In the genomic region with DNA sequence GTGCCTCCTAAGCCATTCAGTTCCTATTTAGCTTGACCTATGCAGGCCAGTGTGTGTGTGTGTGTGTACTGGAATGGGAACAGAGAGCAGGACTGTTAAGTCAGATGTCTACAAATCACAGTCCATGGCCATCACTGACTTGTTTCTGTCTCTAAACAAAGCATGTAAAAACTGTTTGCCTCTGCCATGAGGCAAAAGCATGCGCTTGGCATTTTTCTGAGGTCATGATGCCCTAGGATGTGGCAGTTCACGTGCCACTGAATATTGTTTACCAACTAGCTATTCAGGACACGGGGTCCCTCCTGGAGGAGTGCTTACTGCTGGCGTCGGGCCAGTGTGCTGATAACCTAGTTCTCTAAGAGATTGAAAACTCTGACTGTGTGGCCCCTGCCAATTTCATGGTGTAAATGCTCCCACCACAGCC, we compare ENCODE assay signal across 15 cellular contexts. TPM values are rescaled to one million over a fixed set of nuclear protein-coding genes. Genes with fewer than 3 reads are reported as not detected.
DNase-seq lines count a peak whose midpoint lies in the region; ATAC-seq and TF ChIP-seq lines count a peak whose summit lies in the region.
"Had no signal": no experiment of that assay in that cellular context is flagged by ENCODE, and none has a peak within 500 bp of the region (broad histone marks: within the 10 kb centered on the region; RNA-seq: fewer than 3 reads in every experiment).

No MANE protein-coding gene starts in this region.

- no peak for TF ChIP-seq CTCF in Panc1 (IDR thresholded peaks at IDR 0.05)
- TF ChIP-seq CTCF in suprapubic skin (IDR thresholded peaks at IDR 0.05), result no peak

- no peak for TF ChIP-seq EP300 in suprapubic skin (IDR thresholded peaks at IDR 0.05)

- H3K36me3 ChIP-seq in Panc1 (ENCODE audit: control insufficient read depth, insufficient read depth, low read length) (no peaks in the 10 kb centered on the region), subcutaneous abdominal adipose tissue (ENCODE audit: control insufficient read depth in 5 of 5, insufficient read depth in 5 of 5, low read length in 5 of 5) (no peaks in the 10 kb centered on the region), suprapubic skin (no peaks in the 10 kb centered on the region)
- H3K36me3 ChIP-seq: neutrophil had no signal

- H3K4me1 ChIP-seq in Panc1 (ENCODE audit: control insufficient read depth, insufficient read depth, low read length) (peaks cover 25% of the 10 kb centered on the region), subcutaneous abdominal adipose tissue (ENCODE audit: control insufficient read depth in 5 of 5, insufficient read depth in 5 of 5, low read length in 5 of 5) (peaks cover 6 to 48% (median 41%) of the 10 kb centered on the region in 5 donors), suprapubic skin (peaks cover 10% of the 10 kb centered on the region)

- in situ Hi-C loops in Panc1 (cut with HindIII; ENCODE audit: low pct_unique_long_range_greater_than_20kb, low sequenced_read_pairs), result no loop called here

- CTCF ChIA-PET in Panc1 (lab: Charles Lee) (interaction anchor here (0.5 kb wide), 1 partner anchor 404 kb away, joined by 4 read pairs; no protein-coding TSS in a partner anchor), HEK293T (lab: Yijun Ruan, JAX) (interaction anchor here (0.6 kb wide), 1 partner anchor 508 kb away, joined by 3 read pairs; no protein-coding TSS in a partner anchor)

- ATAC-seq in Panc1, result peak; percentile 23; the same call in 1 of the 2 replicates
- peak; percentile 47 for ATAC-seq in left ventricle myocardium superior
- ATAC-seq: CD8-positive, alpha-beta T cell had no signal

- DNase-seq in NCI-H345 (lab: John Stamatoyannopoulos, UW) (peak; percentile 53), NCI-H345 treated with DMSO at 0.1 percent for 48 hours (lab: John Stamatoyannopoulos, UW; ENCODE audit: unreplicated experiment) (no peak), Panc1 (ENCODE audit: low read depth, low spot score) (no peak), left ventricle myocardium superior (peak; percentile 48), HEK293T (ENCODE audit: extremely low spot score) (no peak), SHP77 treated with DMSO at 0.1 percent for 48 hours (lab: John Stamatoyannopoulos, UW) (no peak), suprapubic skin (ENCODE audit: low spot score in 2 of 2) (no peak)
- DNase-seq: anterior cingulate cortex, H9, islet precursor cell, NCI-H1105 treated with DMSO at 0.1 percent for 48 hours, NCI-H446 had no signal

- BruUV-seq in Panc1 (replicated peaks; lab: Mats Ljungman, UMichigan), result no TSS peak

- 72% methylated on average over 5 of the region's 5 CpGs for WGBS in suprapubic skin

- H3K4me3 ChIP-seq in Panc1 (ENCODE audit: low read depth in 2 of 2, low read length in 2 of 2) (no peak overlapping the region), subcutaneous abdominal adipose tissue (ENCODE audit: low read depth in 1 of 5, low read length in 5 of 5) (no peak overlapping the region), suprapubic skin (no peak overlapping the region)

- no peaks in the 10 kb centered on the region for H3K27me3 ChIP-seq in Panc1 (ENCODE audit: control insufficient read depth, insufficient read depth, low read length)
- no peaks in the 10 kb centered on the region for H3K27me3 ChIP-seq in subcutaneous abdominal adipose tissue (ENCODE audit: control insufficient read depth in 5 of 5, insufficient read depth in 4 of 5, low read length in 5 of 5)
- H3K27me3 ChIP-seq in suprapubic skin, result no peaks in the 10 kb centered on the region
- H3K27me3 ChIP-seq: neutrophil had no signal

- no peak overlapping the region for H3K9ac ChIP-seq in subcutaneous abdominal adipose tissue (ENCODE audit: low read length in 5 of 5)

- intact Hi-C loops in Panc1 (cut with micrococcal nuclease; ENCODE audit: unreplicated experiment) (no loop called here), left ventricle myocardium superior (cut with micrococcal nuclease) (no loop called here)

- peak overlapping the region; percentile 35; the same call in 1 of the 2 replicates for H3K27ac ChIP-seq in Panc1 (ENCODE audit: low read length)
- H3K27ac ChIP-seq in subcutaneous abdominal adipose tissue (ENCODE audit: low read depth, low read length), result peak overlapping the region; percentile 75
- no peak overlapping the region for H3K27ac ChIP-seq in suprapubic skin
- H3K27ac ChIP-seq: neutrophil had no signal

- H3K9me3 ChIP-seq in Panc1 (ENCODE audit: control insufficient read depth, insufficient read depth, low read depth, low read length) (no peaks in the 10 kb centered on the region), subcutaneous abdominal adipose tissue (ENCODE audit: control insufficient read depth in 5 of 5, low read length in 5 of 5) (no peaks in the 10 kb centered on the region), suprapubic skin (no peaks in the 10 kb centered on the region)
- H3K9me3 ChIP-seq: neutrophil had no signal

- TF ChIP-seq POLR2A in suprapubic skin (IDR thresholded peaks at IDR 0.05), result no peak

- POLR2A ChIA-PET in Panc1 (lab: Charles Lee), result interaction anchor here (0.7 kb wide), 1 partner anchor 251 kb away, joined by 3 read pairs; no protein-coding TSS in a partner anchor
- POLR2A ChIA-PET in HEK293T (lab: Yijun Ruan, JAX), result no interaction called here

TF ChIP-seq in HEK293T, 16 proteins besides CTCF, POLR2A, EP300 and RAD21:
- no peak for TF ChIP-seq LEF1 (IDR thresholded peaks at IDR 0.05; ENCODE audit: borderline replicate concordance)
- TF ChIP-seq FOXM1 (IDR thresholded peaks at IDR 0.05; ENCODE audit: borderline replicate concordance), result no peak
- TF ChIP-seq ARNT (IDR thresholded peaks at IDR 0.05), result no peak
- no peak for TF ChIP-seq ZNF384 (IDR thresholded peaks at IDR 0.05)
- no peak for TF ChIP-seq SP1 (IDR thresholded peaks at IDR 0.05)
- no peak for TF ChIP-seq CTBP1 (IDR thresholded peaks at IDR 0.05; ENCODE audit: borderline replicate concordance)
- no peak for TF ChIP-seq L3MBTL2 (conservative IDR thresholded peaks at IDR 0.05)
- no peak for TF ChIP-seq TARDBP (IDR thresholded peaks at IDR 0.05)
- no peak for TF ChIP-seq NFRKB (IDR thresholded peaks at IDR 0.05)
- no peak for TF ChIP-seq SUZ12 (IDR thresholded peaks at IDR 0.05)
- TF ChIP-seq HDGF (IDR thresholded peaks at IDR 0.05; ENCODE audit: borderline replicate concordance), result no peak
- TF ChIP-seq ELF4 (IDR thresholded peaks at IDR 0.05), result no peak
- TF ChIP-seq BHLHE40 (IDR thresholded peaks at IDR 0.05; ENCODE audit: borderline replicate concordance), result no peak
- TF ChIP-seq, protein P1, sequence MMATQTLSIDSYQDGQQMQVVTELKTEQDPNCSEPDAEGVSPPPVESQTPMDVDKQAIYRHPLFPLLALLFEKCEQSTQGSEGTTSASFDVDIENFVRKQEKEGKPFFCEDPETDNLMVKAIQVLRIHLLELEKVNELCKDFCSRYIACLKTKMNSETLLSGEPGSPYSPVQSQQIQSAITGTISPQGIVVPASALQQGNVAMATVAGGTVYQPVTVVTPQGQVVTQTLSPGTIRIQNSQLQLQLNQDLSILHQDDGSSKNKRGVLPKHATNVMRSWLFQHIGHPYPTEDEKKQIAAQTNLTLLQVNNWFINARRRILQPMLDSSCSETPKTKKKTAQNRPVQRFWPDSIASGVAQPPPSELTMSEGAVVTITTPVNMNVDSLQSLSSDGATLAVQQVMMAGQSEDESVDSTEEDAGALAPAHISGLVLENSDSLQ (IDR thresholded peaks at IDR 0.05), result no peak
- TF ChIP-seq FOXK2 (IDR thresholded peaks at IDR 0.05), result no peak
- no peak for TF ChIP-seq FOXA1 (IDR thresholded peaks at IDR 0.05)

RNA-seq across cellular contexts. Expression of a gene that starts 8.2 kb away (rescaled TPM):
- 169 TPM for total RNA-seq in Panc1 (2021; ENCODE audit: unreplicated experiment)
- 34.8 TPM for polyA plus RNA-seq in Panc1 (2012; ENCODE audit: insufficient read length)
- total RNA-seq in left ventricle myocardium superior, result 41.4 TPM
- 10 to 100 TPM; 49.3 to 76.0 (median 64.0) TPM for total RNA-seq in suprapubic skin

Comparison
In these comparisons a context has a peak if more than half of its experiments do, and no peak if none do; other contexts are left out.
1. DNase-seq: peak in NCI-H345 (single experiment) and left ventricle myocardium superior (single experiment); none in NCI-H345 treated with DMSO at 0.1 percent for 48 hours (single experiment), Panc1 (single experiment), HEK293T (single experiment), SHP77 treated with DMSO at 0.1 percent for 48 hours (single experiment) and suprapubic skin (0 of 2).